Comparison of ENCODE assay signal across 7 cellular contexts in genomic region chr6:90393232-90393884, GRCh38.
DNase-seq lines count a peak whose midpoint lies in the region; ATAC-seq and TF ChIP-seq lines count a peak whose summit lies in the region.

No MANE protein-coding gene starts in this region.

- peaks cover 14% of the 10 kb centered on the region for H3K4me1 Mint-ChIP-seq in mesothelial cell of epicardium

- TF ChIP-seq CTCF in GM13977 (IDR thresholded peaks at IDR 0.05; ENCODE audit: extremely low read depth, insufficient read depth, missing control alignments) (peak; percentile 75), mesothelial cell of epicardium (IDR thresholded peaks at IDR 0.05; ENCODE audit: unreplicated experiment) (peak; percentile 75)

- H3K27ac Mint-ChIP-seq in mesothelial cell of epicardium, result no peak overlapping the region

- H3K36me3 Mint-ChIP-seq in mesothelial cell of epicardium, result no peaks in the 10 kb centered on the region

- no peaks in the 10 kb centered on the region for H3K9me3 Mint-ChIP-seq in mesothelial cell of epicardium

- H3K27me3 Mint-ChIP-seq in mesothelial cell of epicardium (ENCODE audit: low read depth), result no peaks in the 10 kb centered on the region

- DNase-seq in GM13977 (ENCODE audit: low spot score) (peak; percentile 40), NCI-H774 (lab: John Stamatoyannopoulos, UW) (peak; percentile 10), mesothelial cell of epicardium (ENCODE audit: low spot score in 2 of 2, unreplicated experiment in 2 of 2) (peak in 1 of 2 experiments; percentile 61)
- peak; percentile 70 to 71 for DNase-seq in activated CD4-positive, alpha-beta T cell treated with anti-CD3 and anti-CD28 coated beads, Interleukin-2, amount 50 U/mL, for 4 hours
- peak; percentile 57 for DNase-seq in effector CD4-positive, alpha-beta T cell
- peak; percentile 46 for DNase-seq in stimulated activated naive CD4-positive, alpha-beta T cell treated with Interleukin-2 at 50 U/mL for 16 hours (lab: John Stamatoyannopoulos, UW)

- ATAC-seq in HG03175 (IDR thresholded peaks at IDR 0.05; ENCODE audit: unreplicated experiment), result peak; percentile 66

- no peak overlapping the region for H3K4me3 Mint-ChIP-seq in mesothelial cell of epicardium

- in situ Hi-C loops in GM13977 (cut with MboI; ENCODE audit: low pct_unique_long_range_greater_than_20kb, low sequenced_read_pairs, unreplicated experiment), result no loop called here
